16 cellular contexts compared by ENCODE assay signal in genomic region chr2:162009543-162009942, GRCh38.
"Had no signal": no experiment of that assay in that cellular context is flagged by ENCODE, and none has a peak within 500 bp of the region (broad histone marks: within the 10 kb centered on the region; RNA-seq: fewer than 3 reads in every experiment).

No MANE protein-coding gene starts in this region.

- H3K4me3 Mint-ChIP-seq: natural killer cell, neural crest cell had no signal

- H3K27ac ChIP-seq: coronary artery, heart left ventricle, sigmoid colon, skin epidermis, stomach, thoracic aorta, transverse colon had no signal

- H3K9me3 ChIP-seq: heart left ventricle, sigmoid colon, stomach, thoracic aorta, transverse colon had no signal

- H3K36me3 ChIP-seq: sigmoid colon, stomach, thoracic aorta, transverse colon had no signal

- H3K36me3 Mint-ChIP-seq: natural killer cell had no signal

- H3K27me3 ChIP-seq: heart left ventricle, sigmoid colon, stomach, transverse colon had no signal

- H3K4me3 ChIP-seq: coronary artery, heart left ventricle, sigmoid colon, skin epidermis, stomach, thoracic aorta, transverse colon had no signal

- DNase-seq: effector CD4-positive, alpha-beta T cell; heart left ventricle; hippocampal formation; kidney glomerular epithelial cell; natural killer cell; posterior cingulate gyrus; sigmoid colon; stimulated activated CD4-positive, alpha-beta T cell treated with anti-CD3 and anti-CD28 coated beads, Interleukin-12 subunit alpha, Interleukin-12 subunit beta, amount 100 ng/mL, for 4 hours; stimulated activated naive CD4-positive, alpha-beta T cell; stomach; substantia nigra; transverse colon had no signal

- H3K27ac Mint-ChIP-seq: natural killer cell had no signal

- H3K9me3 Mint-ChIP-seq: natural killer cell had no signal

- ATAC-seq: heart left ventricle, natural killer cell had no signal
